Comparison of ENCODE assay signal across 26 cellular contexts in the genomic region with DNA sequence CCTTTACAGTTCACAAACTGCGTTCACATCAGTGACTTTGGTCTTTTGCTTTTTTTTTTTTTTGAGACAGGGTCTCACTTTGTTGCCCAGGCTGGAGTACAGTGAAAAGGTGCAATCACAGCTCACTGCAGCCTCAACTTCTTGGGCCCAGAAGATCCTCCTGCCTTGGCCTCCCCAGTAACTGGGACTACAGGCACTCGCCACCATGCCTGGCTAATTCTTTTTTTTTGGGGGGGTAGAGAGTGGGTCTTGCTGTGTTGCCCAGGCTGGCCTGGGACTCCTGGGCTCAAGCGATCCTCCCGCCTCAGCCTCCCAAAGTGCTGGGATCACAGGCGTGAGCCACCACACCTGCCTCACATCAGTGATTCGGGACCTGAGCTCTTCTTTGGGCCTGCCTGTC. TPM values are rescaled to one million over a fixed set of nuclear protein-coding genes. Genes with fewer than 3 reads are reported as not detected.
DNase-seq lines count a peak whose midpoint lies in the region; ATAC-seq, FAIRE-seq and TF ChIP-seq lines count a peak whose summit lies in the region.
"Had no signal": no experiment of that assay in that cellular context is flagged by ENCODE, and none has a peak within 500 bp of the region (broad histone marks: within the 10 kb centered on the region; RNA-seq: fewer than 3 reads in every experiment).

No MANE protein-coding gene starts in this region.

- FAIRE-seq in H54 (lab: Jason Lieb, UNC), result no peak
- FAIRE-seq: A204.1, D721Med, GM12892 had no signal

- no peak for DNase-seq in activated naive CD8-positive, alpha-beta T cell treated with anti-CD3 and anti-CD28 coated beads, Interleukin-2, amount 10 ng/mL, durations not matched to agents 7 days and 5 days
- no peak for DNase-seq in activated naive CD8-positive, alpha-beta T cell treated with anti-CD3 and anti-CD28 coated beads for 36 hours
- no peak for DNase-seq in HEK293T (ENCODE audit: extremely low spot score)
- DNase-seq in WTC11 (ENCODE audit: low spot score), result no peak
- no peak for DNase-seq in endothelial cell (ENCODE audit: low spot score)
- DNase-seq in endodermal cell, result no peak
- no peak for DNase-seq in H54 (ENCODE audit: insufficient read length, low spot score)
- DNase-seq: ACHN; AML-193; BE2C; CD4-positive, alpha-beta T cell; CD8-positive, alpha-beta memory T cell; DMS 273 treated with DMSO at 0.1 percent for 48 hours; DMS79; EL; GDM1; GM23248 had no signal

- no peaks in the 10 kb centered on the region for H3K4me1 ChIP-seq in endodermal cell (ENCODE audit: control insufficient read depth, insufficient read depth, low read length)
- H3K4me1 ChIP-seq: BE2C, HAP-1 had no signal

- no peak for TF ChIP-seq CTCF in WTC11 (IDR thresholded peaks at IDR 0.05)
- no peak for TF ChIP-seq CTCF in endothelial cell (IDR thresholded peaks at IDR 0.05; ENCODE audit: unreplicated experiment)
- TF ChIP-seq CTCF in endodermal cell (conservative IDR thresholded peaks at IDR 0.05), result no peak

- H3K36me3 Mint-ChIP-seq in activated naive CD8-positive, alpha-beta T cell treated with anti-CD3 and anti-CD28 coated beads, Interleukin-2, amount 10 ng/mL, durations not matched to agents 7 days and 5 days, result peaks cover 5% of the 10 kb centered on the region
- no peaks in the 10 kb centered on the region for H3K36me3 Mint-ChIP-seq in activated naive CD8-positive, alpha-beta T cell treated with anti-CD3 and anti-CD28 coated beads for 36 hours
- no peaks in the 10 kb centered on the region for H3K36me3 Mint-ChIP-seq in WTC11
- no peaks in the 10 kb centered on the region for H3K36me3 Mint-ChIP-seq in endothelial cell (ENCODE audit: low read depth, unreplicated experiment)
- H3K36me3 Mint-ChIP-seq in endodermal cell (ENCODE audit: low read depth), result no peaks in the 10 kb centered on the region
- H3K36me3 Mint-ChIP-seq: CD14-positive monocyte; CD8-positive, alpha-beta memory T cell had no signal

- peaks cover 13% of the 10 kb centered on the region for H3K27me3 ChIP-seq in endodermal cell (ENCODE audit: control insufficient read depth, insufficient read depth, low read length, poor library complexity, severe bottlenecking)
- H3K27me3 ChIP-seq: BLaER1 treated with 17β-estradiol and CSF1 and Interleukin-3, amounts not matched to agents 10 nM and 100 nM had no signal

- H3K27me3 Mint-ChIP-seq in activated naive CD8-positive, alpha-beta T cell treated with anti-CD3 and anti-CD28 coated beads, Interleukin-2, amount 10 ng/mL, durations not matched to agents 7 days and 5 days, result peaks cover 9% of the 10 kb centered on the region
- H3K27me3 Mint-ChIP-seq in activated naive CD8-positive, alpha-beta T cell treated with anti-CD3 and anti-CD28 coated beads for 36 hours, result peaks cover 23% of the 10 kb centered on the region
- H3K27me3 Mint-ChIP-seq in WTC11 (ENCODE audit: low read depth) (no peaks in the 10 kb centered on the region; the same call in 1 of the 2 replicates), endothelial cell (ENCODE audit: unreplicated experiment) (peaks cover 3% of the 10 kb centered on the region), endodermal cell (ENCODE audit: insufficient read depth) (peaks cover 20% of the 10 kb centered on the region)

- H3K36me3 ChIP-seq in endodermal cell (ENCODE audit: control insufficient read depth, insufficient read depth, low read length), result no peaks in the 10 kb centered on the region
- H3K36me3 ChIP-seq: BE2C; BLaER1 treated with 17β-estradiol and CSF1 and Interleukin-3, amounts not matched to agents 10 nM and 100 nM; HAP-1 had no signal

- no peak for ATAC-seq in activated naive CD8-positive, alpha-beta T cell treated with anti-CD3 and anti-CD28 coated beads, Interleukin-2, amount 10 ng/mL, durations not matched to agents 7 days and 5 days (ENCODE audit: low read depth)
- ATAC-seq in WTC11 (no peak), GM21723 (IDR thresholded peaks at IDR 0.05; ENCODE audit: unreplicated experiment) (no peak)

- H3K9me3 Mint-ChIP-seq in activated naive CD8-positive, alpha-beta T cell treated with anti-CD3 and anti-CD28 coated beads, Interleukin-2, amount 10 ng/mL, durations not matched to agents 7 days and 5 days, result no peaks in the 10 kb centered on the region
- H3K9me3 Mint-ChIP-seq in activated naive CD8-positive, alpha-beta T cell treated with anti-CD3 and anti-CD28 coated beads for 36 hours, result no peaks in the 10 kb centered on the region
- H3K9me3 Mint-ChIP-seq in WTC11 (peaks cover 3% of the 10 kb centered on the region; the same call in 1 of the 2 replicates), endothelial cell (ENCODE audit: unreplicated experiment) (no peaks in the 10 kb centered on the region), endodermal cell (no peaks in the 10 kb centered on the region)
- H3K9me3 Mint-ChIP-seq: CD14-positive monocyte; CD4-positive, alpha-beta T cell; CD8-positive, alpha-beta memory T cell had no signal

- no peaks in the 10 kb centered on the region for H3K9me3 ChIP-seq in endodermal cell (ENCODE audit: control insufficient read depth, low read length)
- H3K9me3 ChIP-seq: BE2C, HAP-1 had no signal

- H3K27ac ChIP-seq in endodermal cell (ENCODE audit: low read depth, low read length), result no peak overlapping the region
- H3K27ac ChIP-seq: 22Rv1; BLaER1 treated with 17β-estradiol and CSF1 and Interleukin-3, amounts not matched to agents 10 nM and 100 nM; GM23248 had no signal

- H3K4me1 Mint-ChIP-seq in activated naive CD8-positive, alpha-beta T cell treated with anti-CD3 and anti-CD28 coated beads, Interleukin-2, amount 10 ng/mL, durations not matched to agents 7 days and 5 days, result peaks cover 10% of the 10 kb centered on the region
- peaks cover 6% of the 10 kb centered on the region for H3K4me1 Mint-ChIP-seq in activated naive CD8-positive, alpha-beta T cell treated with anti-CD3 and anti-CD28 coated beads for 36 hours
- no peaks in the 10 kb centered on the region for H3K4me1 Mint-ChIP-seq in WTC11
- H3K4me1 Mint-ChIP-seq in endothelial cell (ENCODE audit: unreplicated experiment), result peaks cover 5% of the 10 kb centered on the region
- H3K4me1 Mint-ChIP-seq in endodermal cell, result no peaks in the 10 kb centered on the region

- H3K4me3 ChIP-seq in endodermal cell (ENCODE audit: low read length), result no peak overlapping the region
- H3K4me3 ChIP-seq: BLaER1 treated with 17β-estradiol and CSF1 and Interleukin-3, amounts not matched to agents 10 nM and 100 nM; GM23248; HAP-1 had no signal

- no peak overlapping the region for H3K9ac ChIP-seq in endodermal cell (ENCODE audit: extremely low read depth, low read length, poor library complexity, severe bottlenecking)
- H3K9ac ChIP-seq: BLaER1 treated with 17β-estradiol and CSF1 and Interleukin-3, amounts not matched to agents 10 nM and 100 nM had no signal

- no peak for TF ChIP-seq POLR2A in H54 (IDR thresholded peaks at IDR 0.05; ENCODE audit: low read depth, low read length)

- CTCF ChIA-PET in HEK293T (lab: Yijun Ruan, JAX) (no interaction called here), WTC11 (lab: Charles Lee) (no interaction called here)

- POLR2A ChIA-PET in activated naive CD8-positive, alpha-beta T cell treated with anti-CD3 and anti-CD28 coated beads, Interleukin-2, amount 10 ng/mL, durations not matched to agents 7 days and 5 days (lab: Charles Lee), result interaction anchor here (0.6 kb wide), 1 partner anchor 20 kb away, joined by 6 read pairs; no protein-coding TSS in a partner anchor
- POLR2A ChIA-PET in HEK293T (lab: Yijun Ruan, JAX) (no interaction called here), WTC11 (lab: Charles Lee) (no interaction called here)

- peak overlapping the region; percentile 43 for H3K27ac Mint-ChIP-seq in activated naive CD8-positive, alpha-beta T cell treated with anti-CD3 and anti-CD28 coated beads, Interleukin-2, amount 10 ng/mL, durations not matched to agents 7 days and 5 days
- no peak overlapping the region for H3K27ac Mint-ChIP-seq in activated naive CD8-positive, alpha-beta T cell treated with anti-CD3 and anti-CD28 coated beads for 36 hours
- H3K27ac Mint-ChIP-seq in WTC11 (no peak overlapping the region), endothelial cell (ENCODE audit: unreplicated experiment) (no peak overlapping the region), endodermal cell (no peak overlapping the region)
- H3K27ac Mint-ChIP-seq: CD14-positive monocyte; CD4-positive, alpha-beta T cell; CD8-positive, alpha-beta memory T cell had no signal

- no peak overlapping the region for H3K4me3 Mint-ChIP-seq in activated naive CD8-positive, alpha-beta T cell treated with anti-CD3 and anti-CD28 coated beads, Interleukin-2, amount 10 ng/mL, durations not matched to agents 7 days and 5 days
- H3K4me3 Mint-ChIP-seq in activated naive CD8-positive, alpha-beta T cell treated with anti-CD3 and anti-CD28 coated beads for 36 hours, result no peak overlapping the region
- H3K4me3 Mint-ChIP-seq in WTC11 (no peak overlapping the region), endothelial cell (ENCODE audit: unreplicated experiment) (peak overlapping the region; percentile 62), endodermal cell (no peak overlapping the region)
- H3K4me3 Mint-ChIP-seq: CD14-positive monocyte; CD4-positive, alpha-beta T cell; CD8-positive, alpha-beta memory T cell had no signal

- WGBS in endodermal cell (ENCODE audit: insufficient coverage in 1 of 2, insufficient read length in 1 of 2), 2 experiments, result 82 to 92% methylated on average over 4 to 6 of the region's 6 CpGs

TF ChIP-seq in HEK293T, 16 proteins besides CTCF, POLR2A, EP300 and RAD21 (continues in another document):
- TF ChIP-seq FOXK2 (IDR thresholded peaks at IDR 0.05) (no peak), FOXM1 (IDR thresholded peaks at IDR 0.05; ENCODE audit: borderline replicate concordance) (no peak), TARDBP (IDR thresholded peaks at IDR 0.05) (no peak), L3MBTL2 (conservative IDR thresholded peaks at IDR 0.05) (no peak)

TF ChIP-seq in WTC11, 78 proteins besides CTCF, POLR2A, EP300 and RAD21:
- TF ChIP-seq ZNF121 (CRISPR knock-in tag; IDR thresholded peaks at IDR 0.05) (peak; percentile 69; the same call in 1 of the 2 replicates), PRRX2 (CRISPR knock-in tag; IDR thresholded peaks at IDR 0.05) (no peak)

RNA-seq across cellular contexts. Expression of a gene that starts 35.7 kb away (rescaled TPM):
- total RNA-seq in activated naive CD8-positive, alpha-beta T cell treated with anti-CD3 and anti-CD28 coated beads, Interleukin-2, amount 10 ng/mL, durations not matched to agents 7 days and 5 days, result not detected
- not detected for total RNA-seq in activated naive CD8-positive, alpha-beta T cell treated with anti-CD3 and anti-CD28 coated beads for 36 hours
- total RNA-seq in WTC11 (2021), result not detected in 3 replicates
- total RNA-seq in endothelial cell (ENCODE audit: unreplicated experiment), result not detected
- total RNA-seq in endodermal cell, result under 1 TPM in 1 of 2 donors, not detected in 1; 0.13 TPM
- 15.6 TPM for polyA plus RNA-seq in endodermal cell (2013, experiment 1 of 2)
- 11.1 TPM for polyA plus RNA-seq in endodermal cell (2013, experiment 2 of 2)
- total RNA-seq: CD4-positive, alpha-beta T cell; CD8-positive, alpha-beta memory T cell; GM23248; H4 had no signal
- polyA plus RNA-seq: CD14-positive monocyte; CD8-positive, alpha-beta memory T cell; GM23248 had no signal

RNA-seq across cellular contexts. Expression of a gene that starts 37.0 kb away (rescaled TPM):
- 10 to 100 TPM; 31.3 to 33.2 TPM for total RNA-seq in activated naive CD8-positive, alpha-beta T cell treated with anti-CD3 and anti-CD28 coated beads, Interleukin-2, amount 10 ng/mL, durations not matched to agents 7 days and 5 days
- total RNA-seq in activated naive CD8-positive, alpha-beta T cell treated with anti-CD3 and anti-CD28 coated beads for 36 hours, result 10 to 100 TPM; 22.0 to 23.6 TPM
- total RNA-seq in WTC11 (2021) (14.5 to 16.1 TPM (median 15.3 TPM) in 3 replicates), endothelial cell (ENCODE audit: unreplicated experiment) (36.0 TPM), endodermal cell (10 to 100 TPM; 14.9 to 17.1 TPM)
- polyA plus RNA-seq in endodermal cell (2013, experiment 1 of 2), result 24.1 TPM
- 25.0 TPM for polyA plus RNA-seq in endodermal cell (2013, experiment 2 of 2)
